Comparison of ENCODE assay signal across 9 cellular contexts in genomic region chr17:8124350-8125195, GRCh38. TPM values are rescaled to one million over a fixed set of nuclear protein-coding genes. Genes with fewer than 3 reads are reported as not detected.
DNase-seq lines count a peak whose midpoint lies in the region; ATAC-seq, FAIRE-seq and TF ChIP-seq lines count a peak whose summit lies in the region.
"Had no signal": no experiment of that assay in that cellular context is flagged by ENCODE, and none has a peak within 500 bp of the region (broad histone marks: within the 10 kb centered on the region; RNA-seq: fewer than 3 reads in every experiment).

No MANE protein-coding gene starts in this region.

- H4K20me1 ChIP-seq in HepG2 (ENCODE audit: insufficient read depth, low read length) (peaks cover 8% of the 10 kb centered on the region; the same call in 1 of the 2 replicates), SU-DHL-6 (ENCODE audit: low read depth, low read length) (no peaks in the 10 kb centered on the region)

- no peaks in the 10 kb centered on the region for H3K9me3 ChIP-seq in HepG2 (ENCODE audit: low read length)
- no peaks in the 10 kb centered on the region for H3K9me3 ChIP-seq in right lobe of liver
- H3K9me3 ChIP-seq in SU-DHL-6 (ENCODE audit: insufficient read depth, low read length): no peaks in the 10 kb centered on the region

- peak overlapping the region; percentile 100 for H3K4me2 ChIP-seq in HepG2 (ENCODE audit: low read depth, low read length)
- H3K4me2 ChIP-seq in SU-DHL-6 (ENCODE audit: low read depth, low read length, poor library complexity, severe bottlenecking): peak overlapping the region; percentile 64

- intact Hi-C loops in HepG2 (cut with micrococcal nuclease; ENCODE audit: unreplicated experiment): loop anchor here (2.0 kb wide), 1 partner anchor 14 kb away; no protein-coding TSS in a partner anchor
- intact Hi-C loops in right lobe of liver (cut with DNase I): no loop called here

- POLR2A ChIA-PET in HepG2 (lab: Yijun Ruan, JAX): interaction anchor here (0.8 to 2.2 kb wide), 4 partner anchors 17 to 123 kb away, joined by 3 to 8 read pairs (median 6); partner anchors contain the start of gene CTC1

- no peak for TF ChIP-seq RAD21 in HepG2 (CRISPR knock-in tag; IDR thresholded peaks at IDR 0.05)

- WGBS in HepG2 (ENCODE audit: low lambda C conversion rate): 2% methylated on average over 10 of the region's 24 CpGs
- 7% methylated on average over 8 of the region's 24 CpGs for WGBS in right lobe of liver (ENCODE audit: insufficient coverage, low coverage, low lambda C conversion rate, missing lambda C conversion rate)

- no peak for TF ChIP-seq CTCF in HepG2 (CRISPR knock-in tag; IDR thresholded peaks at IDR 0.05)
- no peak for TF ChIP-seq CTCF in right lobe of liver (IDR thresholded peaks at IDR 0.05)
- no peak for TF ChIP-seq CTCF in SU-DHL-6 (IDR thresholded peaks at IDR 0.05; ENCODE audit: insufficient read depth, low read length, poor library complexity, severe bottlenecking)
- TF ChIP-seq CTCF in endothelial cell (IDR thresholded peaks at IDR 0.05; ENCODE audit: unreplicated experiment): no peak
- no peak for TF ChIP-seq CTCF in retinal pigment epithelial cell (conservative IDR thresholded peaks at IDR 0.05; ENCODE audit: low read depth, low read length)
- TF ChIP-seq CTCF in D721Med (IDR thresholded peaks at IDR 0.05; ENCODE audit: insufficient read depth, missing control alignments): no peak

- no peak overlapping the region for H3K27ac ChIP-seq in HepG2 (ENCODE audit: extremely low read length, insufficient read depth, low read length)
- no peak overlapping the region for H3K27ac ChIP-seq in right lobe of liver
- no peak overlapping the region for H3K27ac ChIP-seq in SU-DHL-6 (ENCODE audit: low read depth, low read length)

- H3K27me3 ChIP-seq in HepG2 (ENCODE audit: control insufficient read depth in 1 of 2, insufficient read depth in 2 of 2, low read length in 2 of 2) (peaks cover 5 to 40% of the 10 kb centered on the region in 2 experiments), right lobe of liver (peaks cover 0 to 41% of the 10 kb centered on the region in 2 donors), SU-DHL-6 (ENCODE audit: low read length) (no peaks in the 10 kb centered on the region)

- H3K9me2 ChIP-seq in SU-DHL-6 (replicated peaks; ENCODE audit: insufficient read depth, low read length): no peaks in the 10 kb centered on the region

- in situ Hi-C loops in HepG2 (cut with HindIII; ENCODE audit: extremely low pct_ligation_motif_present, low pct_unique_long_range_greater_than_20kb): loop anchor here (5.0 to 10.0 kb wide), 3 partner anchors 33 to 178 kb away; no protein-coding TSS in a partner anchor

- peaks cover 27% of the 10 kb centered on the region for H3K36me3 Mint-ChIP-seq in endothelial cell (ENCODE audit: low read depth, unreplicated experiment)

- no peak for TF ChIP-seq EP300 in HepG2 (IDR thresholded peaks at IDR 0.05; ENCODE audit: low read depth in 2 of 2, low read length in 2 of 2)
- TF ChIP-seq EP300 in HepG2 (CRISPR knock-in tag; IDR thresholded peaks at IDR 0.05; ENCODE audit: borderline replicate concordance): no peak

- DNase-seq in HepG2 (ENCODE audit: low spot score): no peak
- no peak for DNase-seq in right lobe of liver
- DNase-seq in endothelial cell (ENCODE audit: low spot score): no peak
- DNase-seq in retinal pigment epithelial cell (ENCODE audit: low read depth): no peak
- no peak for DNase-seq in D721Med (ENCODE audit: insufficient read length, low spot score)

- TF ChIP-seq POLR2A in HepG2 (IDR thresholded peaks at IDR 0.05; ENCODE audit: insufficient read depth in 1 of 2, low read depth in 2 of 2, low read length in 2 of 2): no peak
- no peak for TF ChIP-seq POLR2A in right lobe of liver (IDR thresholded peaks at IDR 0.05)

- peaks cover 55% of the 10 kb centered on the region for H3K27me3 Mint-ChIP-seq in endothelial cell (ENCODE audit: unreplicated experiment)

- H3F3A ChIP-seq in SU-DHL-6 (ENCODE audit: insufficient read depth): peaks cover 18% of the 10 kb centered on the region

- no peaks in the 10 kb centered on the region for H3K9me3 Mint-ChIP-seq in endothelial cell (ENCODE audit: unreplicated experiment)

- H3K79me2 ChIP-seq in HepG2 (ENCODE audit: insufficient read depth, low read length) (no peaks in the 10 kb centered on the region), SU-DHL-6 (ENCODE audit: insufficient read depth, low read length) (no peaks in the 10 kb centered on the region)

- H3K4me1 ChIP-seq in HepG2 (ENCODE audit: insufficient read depth, low read length) (peaks cover 54% of the 10 kb centered on the region), right lobe of liver (peaks cover 0 to 62% (median 17%) of the 10 kb centered on the region in 4 donors)

- ATAC-seq in HepG2 (no peak), right lobe of liver (no peak), GM19395 (IDR thresholded peaks at IDR 0.05; ENCODE audit: unreplicated experiment) (no peak), GM21447 (IDR thresholded peaks at IDR 0.05; ENCODE audit: unreplicated experiment) (no peak)

- H3K9ac ChIP-seq in HepG2 (ENCODE audit: insufficient read depth, low read depth, low read length) (peak overlapping the region; percentile 24; the same call in 1 of the 2 replicates), SU-DHL-6 (ENCODE audit: low read length) (no peak overlapping the region)

- no TSS peak for BruUV-seq in HepG2 (replicated peaks; lab: Mats Ljungman, UMichigan)

- CTCF ChIA-PET in HepG2 (lab: Yijun Ruan, JAX; ENCODE audit: low intra/inter-chr PET ratio, low total read pairs): no interaction called here

- peak overlapping the region; percentile 48 to 95 (median 68) for H3K4me3 ChIP-seq in HepG2 (replicated peaks in 1 of 3; ENCODE audit: insufficient read depth in 1 of 3, low read depth in 2 of 3, low read length in 3 of 3)
- H3K4me3 ChIP-seq in right lobe of liver: no peak overlapping the region
- no peak overlapping the region for H3K4me3 ChIP-seq in SU-DHL-6 (ENCODE audit: insufficient read depth, low read length, poor library complexity, severe bottlenecking)
- H3K4me3 ChIP-seq in retinal pigment epithelial cell (ENCODE audit: low read length): peak overlapping the region; percentile 78

- peaks cover 58% of the 10 kb centered on the region for H3K4me1 Mint-ChIP-seq in endothelial cell (ENCODE audit: unreplicated experiment)

- peak overlapping the region; percentile 79 for H3K27ac Mint-ChIP-seq in endothelial cell (ENCODE audit: unreplicated experiment)

- H3K36me3 ChIP-seq in HepG2 (replicated peaks in 1 of 2; ENCODE audit: control insufficient read depth in 1 of 2, insufficient read depth in 2 of 2, low read length in 2 of 2) (no peaks in the 10 kb centered on the region), right lobe of liver (no peaks in the 10 kb centered on the region), SU-DHL-6 (ENCODE audit: low read length) (no peaks in the 10 kb centered on the region)

- peak overlapping the region; percentile 68 for H3K4me3 Mint-ChIP-seq in endothelial cell (ENCODE audit: unreplicated experiment)

- FAIRE-seq in HepG2 (lab: Jason Lieb, UNC) (no peak), D721Med (lab: Jason Lieb, UNC) (no peak)

- H2AFZ ChIP-seq in HepG2 (ENCODE audit: low read length) (no peak overlapping the region), SU-DHL-6 (ENCODE audit: low read depth, low read length, severe bottlenecking) (no peak overlapping the region)

RNA-seq across cellular contexts. Expression of gene HES7, which starts 0.7 kb away (rescaled TPM):
- not detected in 2 replicates for total RNA-seq in HepG2 (2016; rRNA removed; fragmentation: Illumina TruSeq; extraction: Trizol)
- not detected in 2 replicates for total RNA-seq in HepG2 (2016; cell fraction: cytosol; rRNA removed; fragmentation: Illumina TruSeq; extraction: Trizol; ENCODE audit: low read depth)
- total RNA-seq in HepG2 (2016; cell fraction: insoluble cytoplasmic fraction; rRNA removed; fragmentation: Illumina TruSeq; extraction: Trizol): not detected in 2 replicates
- total RNA-seq in HepG2 (2016; cell fraction: membrane; rRNA removed; fragmentation: Illumina TruSeq; extraction: Trizol): not detected in 2 replicates
- not detected in 2 replicates for total RNA-seq in HepG2 (2016; cell fraction: nucleus; rRNA removed; fragmentation: Illumina TruSeq; extraction: Trizol)
- not detected in 2 replicates for polyA plus RNA-seq in HepG2 (2011; rRNA removed)
- not detected in 2 replicates for polyA plus RNA-seq in HepG2 (2011; cell fraction: cytosol; rRNA removed)
- polyA plus RNA-seq in HepG2 (2011; cell fraction: nucleus; rRNA removed): 0.42 and 0.50 TPM in 2 replicates
- polyA plus RNA-seq in HepG2 (2012): 0.11 TPM in 1 of 2 replicates, not detected in the other
- polyA plus RNA-seq in HepG2 (2016; cell fraction: cytosol; fragmentation: Illumina TruSeq; extraction: Trizol; ENCODE audit: low read depth): not detected in 2 replicates
- polyA plus RNA-seq in HepG2 (2016; cell fraction: insoluble cytoplasmic fraction; fragmentation: Illumina TruSeq; extraction: Trizol; ENCODE audit: low read depth): not detected in 2 replicates
- polyA plus RNA-seq in HepG2 (2016; cell fraction: membrane; fragmentation: Illumina TruSeq; extraction: Trizol; ENCODE audit: low read depth): not detected in 2 replicates
- not detected in 2 replicates for polyA plus RNA-seq in HepG2 (2016; cell fraction: nucleus; fragmentation: Illumina TruSeq; extraction: Trizol; ENCODE audit: insufficient read depth, low read depth)
- 3.9 TPM in 1 of 2 replicates, not detected in the other for polyA minus RNA-seq in HepG2 (2011; rRNA and poly(A)+ RNA removed; ENCODE audit: low replicate concordance)
- polyA minus RNA-seq in HepG2 (2011; cell fraction: cytosol; rRNA and poly(A)+ RNA removed): not detected in 2 replicates
- not detected in 2 replicates for polyA minus RNA-seq in HepG2 (2011; cell fraction: nucleus; rRNA and poly(A)+ RNA removed)
- total RNA-seq in right lobe of liver: not detected
- 3.3 TPM for total RNA-seq in endothelial cell (ENCODE audit: unreplicated experiment)

RNA-seq across cellular contexts. Expression of gene ALOXE3, which starts 6.3 kb away (rescaled TPM):
- not detected in 2 replicates for total RNA-seq in HepG2 (2016; rRNA removed; fragmentation: Illumina TruSeq; extraction: Trizol)
- not detected in 2 replicates for total RNA-seq in HepG2 (2016; cell fraction: cytosol; rRNA removed; fragmentation: Illumina TruSeq; extraction: Trizol; ENCODE audit: low read depth)
- 0.02 TPM in 1 of 2 replicates, not detected in the other for total RNA-seq in HepG2 (2016; cell fraction: insoluble cytoplasmic fraction; rRNA removed; fragmentation: Illumina TruSeq; extraction: Trizol)
- total RNA-seq in HepG2 (2016; cell fraction: membrane; rRNA removed; fragmentation: Illumina TruSeq; extraction: Trizol): not detected in 2 replicates
- not detected in 2 replicates for total RNA-seq in HepG2 (2016; cell fraction: nucleus; rRNA removed; fragmentation: Illumina TruSeq; extraction: Trizol)
- polyA plus RNA-seq in HepG2 (2011; rRNA removed): 0.07 TPM in 1 of 2 replicates, not detected in the other
- polyA plus RNA-seq in HepG2 (2011; cell fraction: cytosol; rRNA removed): 0.03 TPM in 1 of 2 replicates, not detected in the other
- polyA plus RNA-seq in HepG2 (2011; cell fraction: nucleus; rRNA removed): 0.14 and 0.18 TPM in 2 replicates
- 0.08 TPM in 1 of 2 replicates, not detected in the other for polyA plus RNA-seq in HepG2 (2012)
- not detected in 2 replicates for polyA plus RNA-seq in HepG2 (2016; cell fraction: cytosol; fragmentation: Illumina TruSeq; extraction: Trizol; ENCODE audit: low read depth)
- not detected in 2 replicates for polyA plus RNA-seq in HepG2 (2016; cell fraction: insoluble cytoplasmic fraction; fragmentation: Illumina TruSeq; extraction: Trizol; ENCODE audit: low read depth)
- polyA plus RNA-seq in HepG2 (2016; cell fraction: membrane; fragmentation: Illumina TruSeq; extraction: Trizol; ENCODE audit: low read depth): not detected in 2 replicates
- not detected in 2 replicates for polyA plus RNA-seq in HepG2 (2016; cell fraction: nucleus; fragmentation: Illumina TruSeq; extraction: Trizol; ENCODE audit: insufficient read depth, low read depth)
- polyA minus RNA-seq in HepG2 (2011; rRNA and poly(A)+ RNA removed; ENCODE audit: low replicate concordance): 0.63 TPM in 1 of 2 replicates, not detected in the other
- not detected in 2 replicates for polyA minus RNA-seq in HepG2 (2011; cell fraction: cytosol; rRNA and poly(A)+ RNA removed)
- polyA minus RNA-seq in HepG2 (2011; cell fraction: nucleus; rRNA and poly(A)+ RNA removed): not detected in 2 replicates
- not detected for total RNA-seq in right lobe of liver
- total RNA-seq in endothelial cell (ENCODE audit: unreplicated experiment): not detected
- total RNA-seq: dermis microvascular lymphatic vessel endothelial cell had no signal

RNA-seq across cellular contexts. Expression of gene PER1, which starts 27.6 kb away (rescaled TPM):
- total RNA-seq in HepG2 (2016; rRNA removed; fragmentation: Illumina TruSeq; extraction: Trizol) (2.6 and 5.5 TPM in 2 replicates), right lobe of liver (100 to 1,000 TPM in 1 of 6 experiments, 10 to 100 TPM in 5; 25.7 to 118 (median 55.2) TPM), endothelial cell (ENCODE audit: unreplicated experiment) (30.0 TPM)
- 1.8 and 2.9 TPM in 2 replicates for total RNA-seq in HepG2 (2016; cell fraction: cytosol; rRNA removed; fragmentation: Illumina TruSeq; extraction: Trizol; ENCODE audit: low read depth)
- 3.2 and 5.8 TPM in 2 replicates for total RNA-seq in HepG2 (2016; cell fraction: insoluble cytoplasmic fraction; rRNA removed; fragmentation: Illumina TruSeq; extraction: Trizol)
- total RNA-seq in HepG2 (2016; cell fraction: membrane; rRNA removed; fragmentation: Illumina TruSeq; extraction: Trizol): 1.4 and 1.9 TPM in 2 replicates
- total RNA-seq in HepG2 (2016; cell fraction: nucleus; rRNA removed; fragmentation: Illumina TruSeq; extraction: Trizol): 4.1 and 4.3 TPM in 2 replicates
- 3.6 and 5.2 TPM in 2 replicates for polyA plus RNA-seq in HepG2 (2011; rRNA removed)
- polyA plus RNA-seq in HepG2 (2011; cell fraction: cytosol; rRNA removed): 1.3 and 1.4 TPM in 2 replicates
- polyA plus RNA-seq in HepG2 (2011; cell fraction: nucleus; rRNA removed): 32.0 and 32.6 TPM in 2 replicates
- 7.8 and 11.4 TPM in 2 replicates for polyA plus RNA-seq in HepG2 (2012)
- polyA plus RNA-seq in HepG2 (2016; cell fraction: cytosol; fragmentation: Illumina TruSeq; extraction: Trizol; ENCODE audit: low read depth): 0.38 and 0.70 TPM in 2 replicates
- polyA plus RNA-seq in HepG2 (2016; cell fraction: insoluble cytoplasmic fraction; fragmentation: Illumina TruSeq; extraction: Trizol; ENCODE audit: low read depth): 2.2 and 3.6 TPM in 2 replicates
- polyA plus RNA-seq in HepG2 (2016; cell fraction: membrane; fragmentation: Illumina TruSeq; extraction: Trizol; ENCODE audit: low read depth): 0.49 and 0.90 TPM in 2 replicates
- polyA plus RNA-seq in HepG2 (2016; cell fraction: nucleus; fragmentation: Illumina TruSeq; extraction: Trizol; ENCODE audit: insufficient read depth, low read depth): 13.1 and 17.6 TPM in 2 replicates
- polyA minus RNA-seq in HepG2 (2011; rRNA and poly(A)+ RNA removed; ENCODE audit: low replicate concordance): 11.1 and 12.7 TPM in 2 replicates
- polyA minus RNA-seq in HepG2 (2011; cell fraction: cytosol; rRNA and poly(A)+ RNA removed): 3.8 and 6.2 TPM in 2 replicates
- polyA minus RNA-seq in HepG2 (2011; cell fraction: nucleus; rRNA and poly(A)+ RNA removed): 10.4 and 10.7 TPM in 2 replicates

RNA-seq across cellular contexts. Expression of gene ALOX12B, which starts 37.1 kb away (rescaled TPM):
- total RNA-seq in HepG2 (2016; rRNA removed; fragmentation: Illumina TruSeq; extraction: Trizol): not detected in 2 replicates
- not detected in 2 replicates for total RNA-seq in HepG2 (2016; cell fraction: cytosol; rRNA removed; fragmentation: Illumina TruSeq; extraction: Trizol; ENCODE audit: low read depth)
- not detected in 2 replicates for total RNA-seq in HepG2 (2016; cell fraction: insoluble cytoplasmic fraction; rRNA removed; fragmentation: Illumina TruSeq; extraction: Trizol)
- total RNA-seq in HepG2 (2016; cell fraction: membrane; rRNA removed; fragmentation: Illumina TruSeq; extraction: Trizol): 0.31 TPM in 1 of 2 replicates, not detected in the other
- not detected in 2 replicates for total RNA-seq in HepG2 (2016; cell fraction: nucleus; rRNA removed; fragmentation: Illumina TruSeq; extraction: Trizol)
- polyA plus RNA-seq in HepG2 (2011; rRNA removed): 0.13 TPM in 1 of 2 replicates, not detected in the other
- 0.12 TPM in 1 of 2 replicates, not detected in the other for polyA plus RNA-seq in HepG2 (2011; cell fraction: cytosol; rRNA removed)
- not detected in 2 replicates for polyA plus RNA-seq in HepG2 (2011; cell fraction: nucleus; rRNA removed)
- 0.21 TPM in 1 of 2 replicates, not detected in the other for polyA plus RNA-seq in HepG2 (2012)
- 0.15 and 0.32 TPM in 2 replicates for polyA plus RNA-seq in HepG2 (2016; cell fraction: cytosol; fragmentation: Illumina TruSeq; extraction: Trizol; ENCODE audit: low read depth)
- 0.26 TPM in 1 of 2 replicates, not detected in the other for polyA plus RNA-seq in HepG2 (2016; cell fraction: insoluble cytoplasmic fraction; fragmentation: Illumina TruSeq; extraction: Trizol; ENCODE audit: low read depth)
- polyA plus RNA-seq in HepG2 (2016; cell fraction: membrane; fragmentation: Illumina TruSeq; extraction: Trizol; ENCODE audit: low read depth): 0.18 and 0.27 TPM in 2 replicates
- not detected in 2 replicates for polyA plus RNA-seq in HepG2 (2016; cell fraction: nucleus; fragmentation: Illumina TruSeq; extraction: Trizol; ENCODE audit: insufficient read depth, low read depth)
- polyA minus RNA-seq in HepG2 (2011; rRNA and poly(A)+ RNA removed; ENCODE audit: low replicate concordance): 1.8 TPM in 1 of 2 replicates, not detected in the other
- not detected in 2 replicates for polyA minus RNA-seq in HepG2 (2011; cell fraction: cytosol; rRNA and poly(A)+ RNA removed)
- polyA minus RNA-seq in HepG2 (2011; cell fraction: nucleus; rRNA and poly(A)+ RNA removed): not detected in 2 replicates
- total RNA-seq in right lobe of liver: not detected
- total RNA-seq in endothelial cell (ENCODE audit: unreplicated experiment): 1.7 TPM
- total RNA-seq: dermis microvascular lymphatic vessel endothelial cell had no signal

RNA-seq across cellular contexts. Expression of gene VAMP2, which starts 38.2 kb away (rescaled TPM):
- total RNA-seq in HepG2 (2016; rRNA removed; fragmentation: Illumina TruSeq; extraction: Trizol) (2.0 and 3.9 TPM in 2 replicates), right lobe of liver (10 to 100 TPM in 4 of 6 experiments, 1 to 10 TPM in 2; 4.4 to 18.6 (median 13.2) TPM), endothelial cell (ENCODE audit: unreplicated experiment) (19.8 TPM)
- 4.1 and 5.2 TPM in 2 replicates for total RNA-seq in HepG2 (2016; cell fraction: cytosol; rRNA removed; fragmentation: Illumina TruSeq; extraction: Trizol; ENCODE audit: low read depth)
- total RNA-seq in HepG2 (2016; cell fraction: insoluble cytoplasmic fraction; rRNA removed; fragmentation: Illumina TruSeq; extraction: Trizol): 1.9 and 3.4 TPM in 2 replicates
- total RNA-seq in HepG2 (2016; cell fraction: membrane; rRNA removed; fragmentation: Illumina TruSeq; extraction: Trizol): 3.2 and 3.4 TPM in 2 replicates
- total RNA-seq in HepG2 (2016; cell fraction: nucleus; rRNA removed; fragmentation: Illumina TruSeq; extraction: Trizol): 6.5 and 7.1 TPM in 2 replicates
- polyA plus RNA-seq in HepG2 (2011; rRNA removed): 17.2 and 19.6 TPM in 2 replicates
- polyA plus RNA-seq in HepG2 (2011; cell fraction: cytosol; rRNA removed): 10.1 and 13.2 TPM in 2 replicates
- polyA plus RNA-seq in HepG2 (2011; cell fraction: nucleus; rRNA removed): 40.7 and 63.7 TPM in 2 replicates
- polyA plus RNA-seq in HepG2 (2012): 29.0 and 34.1 TPM in 2 replicates
- 2.0 and 2.2 TPM in 2 replicates for polyA plus RNA-seq in HepG2 (2016; cell fraction: cytosol; fragmentation: Illumina TruSeq; extraction: Trizol; ENCODE audit: low read depth)
- polyA plus RNA-seq in HepG2 (2016; cell fraction: insoluble cytoplasmic fraction; fragmentation: Illumina TruSeq; extraction: Trizol; ENCODE audit: low read depth): 7.1 and 8.5 TPM in 2 replicates
- 4.9 and 5.5 TPM in 2 replicates for polyA plus RNA-seq in HepG2 (2016; cell fraction: membrane; fragmentation: Illumina TruSeq; extraction: Trizol; ENCODE audit: low read depth)
- polyA plus RNA-seq in HepG2 (2016; cell fraction: nucleus; fragmentation: Illumina TruSeq; extraction: Trizol; ENCODE audit: insufficient read depth, low read depth): 35.4 and 36.0 TPM in 2 replicates
- polyA minus RNA-seq in HepG2 (2011; rRNA and poly(A)+ RNA removed; ENCODE audit: low replicate concordance): 6.8 and 7.6 TPM in 2 replicates
- polyA minus RNA-seq in HepG2 (2011; cell fraction: cytosol; rRNA and poly(A)+ RNA removed): 3.4 and 6.6 TPM in 2 replicates
- polyA minus RNA-seq in HepG2 (2011; cell fraction: nucleus; rRNA and poly(A)+ RNA removed): 10.8 and 14.9 TPM in 2 replicates

Comparison
In these comparisons a context has a peak if more than half of its experiments do, and no peak if none do; other contexts are left out.
1. H3K4me3 ChIP-seq: peak in HepG2 (3 of 3) and retinal pigment epithelial cell (single experiment); none in right lobe of liver (0 of 3) and SU-DHL-6 (single experiment).